In the genomic region with DNA sequence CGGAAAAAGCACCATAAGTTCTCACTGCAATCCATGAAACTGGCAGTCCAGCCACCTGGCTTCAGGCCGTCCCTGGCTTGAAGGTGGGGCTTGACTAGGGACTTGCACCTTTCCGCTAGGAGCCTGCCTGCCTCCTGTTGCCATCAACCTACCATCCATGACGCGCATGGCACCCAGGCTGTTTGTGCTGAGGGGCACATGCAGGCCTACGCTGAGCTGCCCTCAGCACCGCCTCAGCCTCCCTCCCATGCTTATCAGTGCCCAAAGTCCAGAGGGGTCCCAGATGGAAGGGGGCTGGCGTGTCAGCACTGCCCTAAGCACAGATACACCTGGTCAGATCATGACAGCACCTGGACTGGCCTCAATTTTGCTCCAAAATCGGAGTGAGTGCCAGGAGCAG, we compare ENCODE assay signal across 17 cellular contexts.
"Had no signal": no experiment of that assay in that cellular context is flagged by ENCODE, and none has a peak within 500 bp of the region (broad histone marks: within the 10 kb centered on the region; RNA-seq: fewer than 3 reads in every experiment).

No MANE protein-coding gene starts in this region.

- H3K9me3 ChIP-seq: pancreas, tibial artery had no signal

- H3K27ac Mint-ChIP-seq: natural killer cell treated with Interleukin-12 subunit alpha and Interleukin-12 subunit beta and Interleukin-15 and Interleukin-18, amount 100 ng/mL, for 72 hours; neural progenitor cell; progenitor cell of endocrine pancreas; stimulated activated naive CD8-positive, alpha-beta T cell treated with anti-CD3 and anti-CD28 coated beads, Interleukin-15, Interleukin-2, amounts not matched to agents 100 ng/mL and 50 ng/mL, for 24 hours had no signal

- ATAC-seq: natural killer cell treated with Interleukin-12 subunit alpha and Interleukin-12 subunit beta and Interleukin-15 and Interleukin-18, amount 100 ng/mL, for 72 hours; pancreas; right cardiac atrium had no signal

- H3K36me3 ChIP-seq: neural progenitor cell, pancreas, tibial artery had no signal

- H3K9me3 Mint-ChIP-seq: neural progenitor cell; stimulated activated naive CD8-positive, alpha-beta T cell treated with anti-CD3 and anti-CD28 coated beads, Interleukin-15, Interleukin-2, amounts not matched to agents 100 ng/mL and 50 ng/mL, for 24 hours had no signal

- H3K4me3 ChIP-seq: coronary artery, hepatocyte, neural progenitor cell, pancreas, tibial artery had no signal

- H3K27ac ChIP-seq: coronary artery, hepatocyte, neural progenitor cell, pancreas, tibial artery had no signal

- DNase-seq: effector CD8-positive, alpha-beta T cell; foreskin melanocyte; head of caudate nucleus; mammary epithelial cell; midbrain; occipital lobe; small intestine; stimulated activated CD4-positive, alpha-beta T cell treated with anti-CD3 and anti-CD28 coated beads, Interleukin-2, amount 100 ng/mL, for 48 hours; tibial artery had no signal

- H3K36me3 Mint-ChIP-seq: natural killer cell treated with Interleukin-12 subunit alpha and Interleukin-12 subunit beta and Interleukin-15 and Interleukin-18, amount 100 ng/mL, for 72 hours; neural progenitor cell had no signal

- H2AFZ ChIP-seq: hepatocyte, neural progenitor cell had no signal

- H3K79me2 ChIP-seq: hepatocyte had no signal

- FAIRE-seq: pancreas, small intestine had no signal

- H3K27me3 Mint-ChIP-seq: natural killer cell treated with Interleukin-12 subunit alpha and Interleukin-12 subunit beta and Interleukin-15 and Interleukin-18, amount 100 ng/mL, for 72 hours; progenitor cell of endocrine pancreas; stimulated activated naive CD8-positive, alpha-beta T cell treated with anti-CD3 and anti-CD28 coated beads, Interleukin-15, Interleukin-2, amounts not matched to agents 100 ng/mL and 50 ng/mL, for 24 hours had no signal

- H3K4me1 Mint-ChIP-seq: neural progenitor cell had no signal

- H3K9ac ChIP-seq: neural progenitor cell had no signal

- H3K4me2 ChIP-seq: hepatocyte, neural progenitor cell had no signal

- H3K4me1 ChIP-seq: neural progenitor cell, pancreas had no signal

- H3K27me3 ChIP-seq: hepatocyte, neural progenitor cell, pancreas, tibial artery had no signal

- H3K4me3 Mint-ChIP-seq: natural killer cell treated with Interleukin-12 subunit alpha and Interleukin-12 subunit beta and Interleukin-15 and Interleukin-18, amount 100 ng/mL, for 72 hours; neural progenitor cell; stimulated activated naive CD8-positive, alpha-beta T cell treated with anti-CD3 and anti-CD28 coated beads, Interleukin-15, Interleukin-2, amounts not matched to agents 100 ng/mL and 50 ng/mL, for 24 hours had no signal
